Comparison of ENCODE assay signal across 18 cellular contexts in the genomic region with DNA sequence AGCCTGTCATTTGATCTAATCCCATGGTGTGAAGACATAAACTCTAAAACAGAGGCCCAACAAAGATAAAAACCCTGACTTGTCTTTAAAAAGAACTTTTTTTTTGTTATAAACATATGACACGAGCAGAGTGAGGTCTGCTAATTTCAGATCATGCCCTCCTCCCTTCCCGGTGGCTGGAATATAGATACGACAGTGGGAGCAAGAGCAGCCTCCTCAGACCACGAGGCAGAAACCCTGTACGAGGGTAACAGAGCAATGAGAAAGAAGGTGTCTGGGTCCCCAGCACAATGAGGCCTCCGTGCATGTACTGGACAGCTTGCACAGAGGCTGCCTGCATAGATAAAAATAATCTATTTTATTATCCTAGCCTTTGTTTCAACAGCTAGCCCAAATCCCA.
"Had no signal": no experiment of that assay in that cellular context is flagged by ENCODE, and none has a peak within 500 bp of the region (broad histone marks: within the 10 kb centered on the region; RNA-seq: fewer than 3 reads in every experiment).

No MANE protein-coding gene starts in this region.

- H3K27me3 Mint-ChIP-seq: naive thymus-derived CD4-positive, alpha-beta T cell had no signal

- ATAC-seq: heart left ventricle; left colon; left ventricle myocardium superior; naive thymus-derived CD4-positive, alpha-beta T cell; right cardiac atrium had no signal

- DNase-seq: cortex of kidney; dorsolateral prefrontal cortex; effector CD8-positive, alpha-beta T cell; foreskin melanocyte; hippocampal formation; left colon; left ventricle myocardium superior; mesendoderm; naive thymus-derived CD4-positive, alpha-beta T cell; nephron progenitor cell; ovary; right cardiac atrium; small intestine; stimulated activated CD4-positive, alpha-beta T cell treated with anti-CD3 and anti-CD28 coated beads, Interleukin-12 subunit alpha, Interleukin-12 subunit beta, amount 100 ng/mL, for 4 hours; stimulated activated naive CD4-positive, alpha-beta T cell treated with Interleukin-2 at 50 U/mL for 16 hours; upper lobe of left lung; uterus had no signal

- H3K9me3 Mint-ChIP-seq: naive thymus-derived CD4-positive, alpha-beta T cell; nephron progenitor cell had no signal

- H3K27ac Mint-ChIP-seq: nephron progenitor cell had no signal
